ENCODE assay signal across 1 cellular context in the genomic region with DNA sequence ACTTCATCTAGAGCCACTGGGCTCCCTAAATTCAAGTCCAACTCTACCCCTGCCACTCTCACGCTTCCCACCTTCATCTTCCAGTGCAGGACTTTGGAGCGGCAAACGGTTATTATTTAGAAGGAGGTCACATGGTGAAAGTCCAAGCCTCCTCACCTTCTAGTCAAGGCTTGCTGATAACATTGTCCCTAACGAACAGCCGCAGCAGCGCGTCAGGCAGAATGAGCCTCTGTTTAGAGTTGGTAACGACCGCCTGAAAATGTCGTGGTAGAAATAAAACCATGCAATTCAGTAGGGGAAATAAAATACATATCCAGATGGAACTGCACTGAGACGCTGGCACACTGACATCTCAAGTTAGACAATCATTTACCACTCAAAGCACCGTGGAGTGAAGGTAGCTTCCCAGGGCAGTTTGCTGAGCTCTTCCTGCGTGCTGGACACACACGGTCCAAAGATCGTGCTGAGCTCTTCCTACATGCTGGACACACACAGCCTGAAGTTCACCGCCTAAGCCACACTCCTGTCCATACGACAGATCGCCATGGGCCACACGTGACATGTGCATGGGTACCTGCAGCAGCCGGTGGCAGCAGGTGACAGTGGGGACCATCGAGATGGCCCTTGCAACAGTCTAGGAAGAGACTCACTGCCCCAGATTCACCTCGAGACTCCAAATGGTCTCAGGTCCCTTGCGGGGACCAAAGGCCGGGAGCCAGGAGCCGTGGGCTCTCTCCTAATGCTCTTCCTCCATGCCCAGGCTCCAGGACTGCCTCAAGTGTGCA.
TF ChIP-seq lines count a peak whose summit lies in the region.

No MANE protein-coding gene starts in this region.

TF ChIP-seq in HepG2, 621 proteins besides CTCF, POLR2A, EP300 and RAD21 (continued from another document and continues in another):
- TF ChIP-seq, protein P1, sequence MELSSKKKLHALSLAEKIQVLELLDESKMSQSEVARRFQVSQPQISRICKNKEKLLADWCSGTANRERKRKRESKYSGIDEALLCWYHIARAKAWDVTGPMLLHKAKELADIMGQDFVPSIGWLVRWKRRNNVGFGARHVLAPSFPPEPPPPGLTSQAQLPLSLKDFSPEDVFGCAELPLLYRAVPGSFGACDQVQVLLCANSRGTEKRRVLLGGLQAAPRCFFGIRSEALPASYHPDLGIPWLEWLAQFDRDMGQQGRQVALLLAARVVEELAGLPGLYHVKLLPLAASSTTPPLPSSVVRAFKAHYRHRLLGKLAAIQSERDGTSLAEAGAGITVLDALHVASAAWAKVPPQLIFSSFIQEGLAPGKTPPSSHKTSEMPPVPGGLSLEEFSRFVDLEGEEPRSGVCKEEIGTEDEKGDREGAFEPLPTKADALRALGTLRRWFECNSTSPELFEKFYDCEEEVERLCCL (CRISPR knock-in tag; IDR thresholded peaks at IDR 0.05; ENCODE audit: borderline replicate concordance) = no peak
- TF ChIP-seq ZNF256 (CRISPR knock-in tag; conservative IDR thresholded peaks at IDR 0.05) (no peak), ZNF552 (CRISPR knock-in tag; IDR thresholded peaks at IDR 0.05; ENCODE audit: borderline replicate concordance) (no peak), GTF3A (CRISPR knock-in tag; conservative IDR thresholded peaks at IDR 0.05) (no peak), ZNF180 (CRISPR knock-in tag; IDR thresholded peaks at IDR 0.05; ENCODE audit: borderline replicate concordance, low read depth) (no peak), ZNF343 (CRISPR knock-in tag; IDR thresholded peaks at IDR 0.05) (peak; percentile 63; the same call in 1 of the 2 replicates), DNMT1 (CRISPR knock-in tag; IDR thresholded peaks at IDR 0.05) (no peak), NCOA1 (CRISPR knock-in tag; IDR thresholded peaks at IDR 0.05) (no peak), FOXA1 (IDR thresholded peaks at IDR 0.05) (no peak), FOXA1 (CRISPR knock-in tag; IDR thresholded peaks at IDR 0.05) (0 out of 2 replicates have a peak, but pooled peaks have one; percentile 34), TBL1XR1 (IDR thresholded peaks at IDR 0.05; ENCODE audit: borderline replicate concordance, low read length, partially characterized antibody) (no peak), ZNF432 (CRISPR knock-in tag; IDR thresholded peaks at IDR 0.05; ENCODE audit: borderline replicate concordance) (no peak), ZNF558 (CRISPR knock-in tag; IDR thresholded peaks at IDR 0.05; ENCODE audit: borderline replicate concordance) (0 out of 2 replicates have a peak, but pooled peaks have one; percentile 8), NFIC (IDR thresholded peaks at IDR 0.05; ENCODE audit: low read length) (no peak; the same call in 1 of the 2 replicates), NFATC3 (CRISPR knock-in tag; IDR thresholded peaks at IDR 0.05) (no peak), ZNF546 (CRISPR knock-in tag; conservative IDR thresholded peaks at IDR 0.05) (peak; percentile 40; the same call in 1 of the 2 replicates), ZNF672 (CRISPR knock-in tag; IDR thresholded peaks at IDR 0.05) (no peak), ZNF891 (CRISPR knock-in tag; IDR thresholded peaks at IDR 0.05) (no peak), ZFP36L2 (CRISPR knock-in tag; IDR thresholded peaks at IDR 0.05) (no peak), ZFP82 (CRISPR knock-in tag; IDR thresholded peaks at IDR 0.05; ENCODE audit: borderline replicate concordance) (no peak), NFE2 (CRISPR knock-in tag; IDR thresholded peaks at IDR 0.05) (no peak), SSRP1 (CRISPR knock-in tag; IDR thresholded peaks at IDR 0.05) (no peak), ZSCAN31 (CRISPR knock-in tag; IDR thresholded peaks at IDR 0.05; ENCODE audit: low read depth) (0 out of 2 replicates have a peak, but pooled peaks have one; percentile 75), CC2D1A (CRISPR knock-in tag; IDR thresholded peaks at IDR 0.05) (no peak), ELF4 (CRISPR knock-in tag; IDR thresholded peaks at IDR 0.05; ENCODE audit: borderline replicate concordance) (no peak), NAIF1 (CRISPR knock-in tag; IDR thresholded peaks at IDR 0.05; ENCODE audit: borderline replicate concordance) (no peak), RBFOX2 (IDR thresholded peaks at IDR 0.05; ENCODE audit: low read depth, low read length) (no peak; the same call in 1 of the 2 replicates), NR2F6 (IDR thresholded peaks at IDR 0.05) (no peak), NR2F6 (CRISPR knock-in tag; IDR thresholded peaks at IDR 0.05) (peak; percentile 39; the same call in 1 of the 2 replicates), KDM5B (CRISPR knock-in tag; IDR thresholded peaks at IDR 0.05; ENCODE audit: borderline replicate concordance) (peak; percentile 45; the same call in 1 of the 2 replicates), KAT8 (CRISPR knock-in tag; IDR thresholded peaks at IDR 0.05) (peak; percentile 45; the same call in 1 of the 2 replicates), NONO (IDR thresholded peaks at IDR 0.05) (no peak), NONO (CRISPR knock-in tag; conservative IDR thresholded peaks at IDR 0.05) (peak; percentile 71; the same call in 1 of the 2 replicates)
- TF ChIP-seq, protein P2, sequence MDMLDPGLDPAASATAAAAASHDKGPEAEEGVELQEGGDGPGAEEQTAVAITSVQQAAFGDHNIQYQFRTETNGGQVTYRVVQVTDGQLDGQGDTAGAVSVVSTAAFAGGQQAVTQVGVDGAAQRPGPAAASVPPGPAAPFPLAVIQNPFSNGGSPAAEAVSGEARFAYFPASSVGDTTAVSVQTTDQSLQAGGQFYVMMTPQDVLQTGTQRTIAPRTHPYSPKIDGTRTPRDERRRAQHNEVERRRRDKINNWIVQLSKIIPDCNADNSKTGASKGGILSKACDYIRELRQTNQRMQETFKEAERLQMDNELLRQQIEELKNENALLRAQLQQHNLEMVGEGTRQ (IDR thresholded peaks at IDR 0.05; ENCODE audit: low read depth, low read length) = peak; percentile 78
- TF ChIP-seq, protein P2 (CRISPR knock-in tag; IDR thresholded peaks at IDR 0.05; ENCODE audit: borderline replicate concordance) = peak; percentile 83; the same call in 1 of the 2 replicates
- TF ChIP-seq, protein P3, sequence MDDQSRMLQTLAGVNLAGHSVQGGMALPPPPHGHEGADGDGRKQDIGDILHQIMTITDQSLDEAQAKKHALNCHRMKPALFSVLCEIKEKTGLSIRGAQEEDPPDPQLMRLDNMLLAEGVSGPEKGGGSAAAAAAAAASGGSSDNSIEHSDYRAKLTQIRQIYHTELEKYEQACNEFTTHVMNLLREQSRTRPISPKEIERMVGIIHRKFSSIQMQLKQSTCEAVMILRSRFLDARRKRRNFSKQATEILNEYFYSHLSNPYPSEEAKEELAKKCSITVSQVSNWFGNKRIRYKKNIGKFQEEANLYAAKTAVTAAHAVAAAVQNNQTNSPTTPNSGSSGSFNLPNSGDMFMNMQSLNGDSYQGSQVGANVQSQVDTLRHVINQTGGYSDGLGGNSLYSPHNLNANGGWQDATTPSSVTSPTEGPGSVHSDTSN (CRISPR knock-in tag; IDR thresholded peaks at IDR 0.05; ENCODE audit: borderline replicate concordance) = no peak
- TF ChIP-seq, protein P4, sequence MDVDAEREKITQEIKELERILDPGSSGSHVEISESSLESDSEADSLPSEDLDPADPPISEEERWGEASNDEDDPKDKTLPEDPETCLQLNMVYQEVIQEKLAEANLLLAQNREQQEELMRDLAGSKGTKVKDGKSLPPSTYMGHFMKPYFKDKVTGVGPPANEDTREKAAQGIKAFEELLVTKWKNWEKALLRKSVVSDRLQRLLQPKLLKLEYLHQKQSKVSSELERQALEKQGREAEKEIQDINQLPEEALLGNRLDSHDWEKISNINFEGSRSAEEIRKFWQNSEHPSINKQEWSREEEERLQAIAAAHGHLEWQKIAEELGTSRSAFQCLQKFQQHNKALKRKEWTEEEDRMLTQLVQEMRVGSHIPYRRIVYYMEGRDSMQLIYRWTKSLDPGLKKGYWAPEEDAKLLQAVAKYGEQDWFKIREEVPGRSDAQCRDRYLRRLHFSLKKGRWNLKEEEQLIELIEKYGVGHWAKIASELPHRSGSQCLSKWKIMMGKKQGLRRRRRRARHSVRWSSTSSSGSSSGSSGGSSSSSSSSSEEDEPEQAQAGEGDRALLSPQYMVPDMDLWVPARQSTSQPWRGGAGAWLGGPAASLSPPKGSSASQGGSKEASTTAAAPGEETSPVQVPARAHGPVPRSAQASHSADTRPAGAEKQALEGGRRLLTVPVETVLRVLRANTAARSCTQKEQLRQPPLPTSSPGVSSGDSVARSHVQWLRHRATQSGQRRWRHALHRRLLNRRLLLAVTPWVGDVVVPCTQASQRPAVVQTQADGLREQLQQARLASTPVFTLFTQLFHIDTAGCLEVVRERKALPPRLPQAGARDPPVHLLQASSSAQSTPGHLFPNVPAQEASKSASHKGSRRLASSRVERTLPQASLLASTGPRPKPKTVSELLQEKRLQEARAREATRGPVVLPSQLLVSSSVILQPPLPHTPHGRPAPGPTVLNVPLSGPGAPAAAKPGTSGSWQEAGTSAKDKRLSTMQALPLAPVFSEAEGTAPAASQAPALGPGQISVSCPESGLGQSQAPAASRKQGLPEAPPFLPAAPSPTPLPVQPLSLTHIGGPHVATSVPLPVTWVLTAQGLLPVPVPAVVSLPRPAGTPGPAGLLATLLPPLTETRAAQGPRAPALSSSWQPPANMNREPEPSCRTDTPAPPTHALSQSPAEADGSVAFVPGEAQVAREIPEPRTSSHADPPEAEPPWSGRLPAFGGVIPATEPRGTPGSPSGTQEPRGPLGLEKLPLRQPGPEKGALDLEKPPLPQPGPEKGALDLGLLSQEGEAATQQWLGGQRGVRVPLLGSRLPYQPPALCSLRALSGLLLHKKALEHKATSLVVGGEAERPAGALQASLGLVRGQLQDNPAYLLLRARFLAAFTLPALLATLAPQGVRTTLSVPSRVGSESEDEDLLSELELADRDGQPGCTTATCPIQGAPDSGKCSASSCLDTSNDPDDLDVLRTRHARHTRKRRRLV (CRISPR knock-in tag; IDR thresholded peaks at IDR 0.05) = no peak
- TF ChIP-seq, protein P5, sequence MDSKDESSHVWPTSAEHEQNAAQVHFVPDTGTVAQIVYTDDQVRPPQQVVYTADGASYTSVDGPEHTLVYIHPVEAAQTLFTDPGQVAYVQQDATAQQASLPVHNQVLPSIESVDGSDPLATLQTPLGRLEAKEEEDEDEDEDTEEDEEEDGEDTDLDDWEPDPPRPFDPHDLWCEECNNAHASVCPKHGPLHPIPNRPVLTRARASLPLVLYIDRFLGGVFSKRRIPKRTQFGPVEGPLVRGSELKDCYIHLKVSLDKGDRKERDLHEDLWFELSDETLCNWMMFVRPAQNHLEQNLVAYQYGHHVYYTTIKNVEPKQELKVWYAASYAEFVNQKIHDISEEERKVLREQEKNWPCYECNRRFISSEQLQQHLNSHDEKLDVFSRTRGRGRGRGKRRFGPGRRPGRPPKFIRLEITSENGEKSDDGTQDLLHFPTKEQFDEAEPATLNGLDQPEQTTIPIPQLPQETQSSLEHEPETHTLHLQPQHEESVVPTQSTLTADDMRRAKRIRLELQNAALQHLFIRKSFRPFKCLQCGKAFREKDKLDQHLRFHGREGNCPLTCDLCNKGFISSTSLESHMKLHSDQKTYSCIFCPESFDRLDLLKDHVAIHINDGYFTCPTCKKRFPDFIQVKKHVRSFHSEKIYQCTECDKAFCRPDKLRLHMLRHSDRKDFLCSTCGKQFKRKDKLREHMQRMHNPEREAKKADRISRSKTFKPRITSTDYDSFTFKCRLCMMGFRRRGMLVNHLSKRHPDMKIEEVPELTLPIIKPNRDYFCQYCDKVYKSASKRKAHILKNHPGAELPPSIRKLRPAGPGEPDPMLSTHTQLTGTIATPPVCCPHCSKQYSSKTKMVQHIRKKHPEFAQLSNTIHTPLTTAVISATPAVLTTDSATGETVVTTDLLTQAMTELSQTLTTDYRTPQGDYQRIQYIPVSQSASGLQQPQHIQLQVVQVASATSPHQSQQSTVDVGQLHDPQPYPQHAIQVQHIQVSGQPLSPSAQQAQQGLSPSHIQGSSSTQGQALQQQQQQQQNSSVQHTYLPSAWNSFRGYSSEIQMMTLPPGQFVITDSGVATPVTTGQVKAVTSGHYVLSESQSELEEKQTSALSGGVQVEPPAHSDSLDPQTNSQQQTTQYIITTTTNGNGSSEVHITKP (CRISPR knock-in tag; IDR thresholded peaks at IDR 0.05; ENCODE audit: low read depth) = no peak
- TF ChIP-seq, protein P6, sequence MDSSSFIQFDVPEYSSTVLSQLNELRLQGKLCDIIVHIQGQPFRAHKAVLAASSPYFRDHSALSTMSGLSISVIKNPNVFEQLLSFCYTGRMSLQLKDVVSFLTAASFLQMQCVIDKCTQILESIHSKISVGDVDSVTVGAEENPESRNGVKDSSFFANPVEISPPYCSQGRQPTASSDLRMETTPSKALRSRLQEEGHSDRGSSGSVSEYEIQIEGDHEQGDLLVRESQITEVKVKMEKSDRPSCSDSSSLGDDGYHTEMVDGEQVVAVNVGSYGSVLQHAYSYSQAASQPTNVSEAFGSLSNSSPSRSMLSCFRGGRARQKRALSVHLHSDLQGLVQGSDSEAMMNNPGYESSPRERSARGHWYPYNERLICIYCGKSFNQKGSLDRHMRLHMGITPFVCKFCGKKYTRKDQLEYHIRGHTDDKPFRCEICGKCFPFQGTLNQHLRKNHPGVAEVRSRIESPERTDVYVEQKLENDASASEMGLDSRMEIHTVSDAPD (CRISPR knock-in tag; IDR thresholded peaks at IDR 0.05) = no peak
- TF ChIP-seq, protein P7, sequence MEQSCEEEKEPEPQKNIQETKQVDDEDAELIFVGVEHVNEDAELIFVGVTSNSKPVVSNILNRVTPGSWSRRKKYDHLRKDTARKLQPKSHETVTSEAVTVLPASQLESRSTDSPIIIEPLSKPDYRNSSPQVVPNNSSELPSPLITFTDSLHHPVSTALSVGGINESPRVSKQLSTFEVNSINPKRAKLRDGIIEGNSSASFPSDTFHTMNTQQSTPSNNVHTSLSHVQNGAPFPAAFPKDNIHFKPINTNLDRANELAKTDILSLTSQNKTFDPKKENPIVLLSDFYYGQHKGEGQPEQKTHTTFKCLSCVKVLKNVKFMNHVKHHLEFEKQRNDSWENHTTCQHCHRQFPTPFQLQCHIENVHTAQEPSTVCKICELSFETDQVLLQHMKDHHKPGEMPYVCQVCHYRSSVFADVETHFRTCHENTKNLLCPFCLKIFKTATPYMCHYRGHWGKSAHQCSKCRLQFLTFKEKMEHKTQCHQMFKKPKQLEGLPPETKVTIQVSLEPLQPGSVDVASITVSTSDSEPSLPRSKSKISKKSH (CRISPR knock-in tag; IDR thresholded peaks at IDR 0.05; ENCODE audit: borderline replicate concordance) = peak; percentile 69; the same call in 1 of the 2 replicates
- TF ChIP-seq, protein P8, sequence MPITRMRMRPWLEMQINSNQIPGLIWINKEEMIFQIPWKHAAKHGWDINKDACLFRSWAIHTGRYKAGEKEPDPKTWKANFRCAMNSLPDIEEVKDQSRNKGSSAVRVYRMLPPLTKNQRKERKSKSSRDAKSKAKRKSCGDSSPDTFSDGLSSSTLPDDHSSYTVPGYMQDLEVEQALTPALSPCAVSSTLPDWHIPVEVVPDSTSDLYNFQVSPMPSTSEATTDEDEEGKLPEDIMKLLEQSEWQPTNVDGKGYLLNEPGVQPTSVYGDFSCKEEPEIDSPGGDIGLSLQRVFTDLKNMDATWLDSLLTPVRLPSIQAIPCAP (CRISPR knock-in tag; IDR thresholded peaks at IDR 0.05; ENCODE audit: low read depth) = no peak
